Comparison of ENCODE assay signal across 28 cellular contexts in the genomic region with DNA sequence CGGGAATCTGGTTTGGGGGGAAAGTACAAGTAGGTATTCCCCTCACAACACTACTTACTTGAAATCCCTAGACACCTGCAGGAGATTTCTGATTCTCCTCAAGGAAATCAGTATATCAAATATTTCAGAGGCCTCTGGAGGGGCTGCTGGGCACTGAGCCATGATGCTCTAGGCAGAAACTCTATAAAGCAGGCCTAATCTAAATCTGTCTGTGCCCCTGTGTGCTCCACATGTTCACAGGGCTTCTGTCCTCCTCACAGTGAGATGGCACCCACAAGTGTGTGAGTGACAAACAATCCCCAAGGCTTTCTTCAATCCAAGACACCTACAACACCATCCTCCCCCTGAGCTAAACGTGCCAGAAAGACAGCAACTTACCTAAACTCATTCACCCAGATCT. TPM values are rescaled to one million over a fixed set of nuclear protein-coding genes. Genes with fewer than 3 reads are reported as not detected.
"Had no signal": no experiment of that assay in that cellular context is flagged by ENCODE, and none has a peak within 500 bp of the region (broad histone marks: within the 10 kb centered on the region; RNA-seq: fewer than 3 reads in every experiment).

No MANE protein-coding gene starts in this region.

- H3K36me3 Mint-ChIP-seq: immature natural killer cell; natural killer cell treated with Interleukin-12 subunit alpha and Interleukin-12 subunit beta and Interleukin-15 and Interleukin-18, amount 100 ng/mL, for 72 hours had no signal

- H3K27ac ChIP-seq: left ventricle myocardium inferior, pancreas, prostate gland, sigmoid colon, spleen, thyroid gland, transverse colon, upper lobe of left lung, vagina had no signal

- H3K4me1 ChIP-seq: pancreas, prostate gland, sigmoid colon, spleen, thyroid gland, transverse colon, upper lobe of left lung, vagina had no signal

- H3K27ac Mint-ChIP-seq: immature natural killer cell; natural killer cell treated with Interleukin-12 subunit alpha and Interleukin-12 subunit beta and Interleukin-15 and Interleukin-18, amount 100 ng/mL, for 72 hours; stimulated activated naive CD8-positive, alpha-beta T cell treated with anti-CD3 and anti-CD28 coated beads, Interleukin-15, Interleukin-2, amounts not matched to agents 100 ng/mL and 50 ng/mL, for 24 hours had no signal

- ATAC-seq: mucosa of descending colon; naive thymus-derived CD4-positive, alpha-beta T cell; natural killer cell treated with Interleukin-12 subunit alpha and Interleukin-12 subunit beta and Interleukin-15 and Interleukin-18, amount 100 ng/mL, for 72 hours; pancreas; right cardiac atrium; stimulated activated effector memory CD8-positive, alpha-beta T cell treated with anti-CD3 and anti-CD28 coated beads, Interleukin-12 subunit alpha, Interleukin-12 subunit beta, amount 100 ng/mL, for 72 hours had no signal

- H3K4me3 ChIP-seq: left ventricle myocardium inferior, lung, mucosa of descending colon, pancreas, prostate gland, sigmoid colon, spleen, thyroid gland, transverse colon, upper lobe of left lung, vagina had no signal

- DNase-seq: hypothalamus; immature natural killer cell; left ventricle myocardium inferior; mesendoderm; midbrain; mucosa of descending colon; naive thymus-derived CD4-positive, alpha-beta T cell; nucleus accumbens; pancreas; posterior cingulate gyrus; retina; right cardiac atrium; sigmoid colon; small intestine; spleen; stimulated activated CD4-positive, alpha-beta T cell treated with anti-CD3 and anti-CD28 coated beads, Interleukin-4, amount 100 ng/mL, for 24 hours; stimulated activated naive CD4-positive, alpha-beta T cell; substantia nigra; thyroid gland; transverse colon; upper lobe of left lung had no signal

- H3K4me3 Mint-ChIP-seq: immature natural killer cell; naive thymus-derived CD4-positive, alpha-beta T cell; natural killer cell treated with Interleukin-12 subunit alpha and Interleukin-12 subunit beta and Interleukin-15 and Interleukin-18, amount 100 ng/mL, for 72 hours; stimulated activated effector memory CD8-positive, alpha-beta T cell treated with anti-CD3 and anti-CD28 coated beads, Interleukin-12 subunit alpha, Interleukin-12 subunit beta, amount 100 ng/mL, for 72 hours; stimulated activated naive CD8-positive, alpha-beta T cell treated with anti-CD3 and anti-CD28 coated beads, Interleukin-15, Interleukin-2, amounts not matched to agents 100 ng/mL and 50 ng/mL, for 24 hours had no signal

- H3K27me3 ChIP-seq: pancreas, sigmoid colon, spleen, thyroid gland, transverse colon, upper lobe of left lung, vagina had no signal

- H3K9me3 ChIP-seq: left ventricle myocardium inferior, mucosa of descending colon, pancreas, prostate gland, sigmoid colon, spleen, thyroid gland, transverse colon, upper lobe of left lung, vagina had no signal

- FAIRE-seq: islet of Langerhans, pancreas, small intestine had no signal

- H3K9me3 Mint-ChIP-seq: immature natural killer cell; naive thymus-derived CD4-positive, alpha-beta T cell; natural killer cell treated with Interleukin-12 subunit alpha and Interleukin-12 subunit beta and Interleukin-15 and Interleukin-18, amount 100 ng/mL, for 72 hours; stimulated activated effector memory CD8-positive, alpha-beta T cell treated with anti-CD3 and anti-CD28 coated beads, Interleukin-12 subunit alpha, Interleukin-12 subunit beta, amount 100 ng/mL, for 72 hours; stimulated activated naive CD8-positive, alpha-beta T cell treated with anti-CD3 and anti-CD28 coated beads, Interleukin-15, Interleukin-2, amounts not matched to agents 100 ng/mL and 50 ng/mL, for 24 hours had no signal

- H3K27me3 Mint-ChIP-seq: naive thymus-derived CD4-positive, alpha-beta T cell; natural killer cell treated with Interleukin-12 subunit alpha and Interleukin-12 subunit beta and Interleukin-15 and Interleukin-18, amount 100 ng/mL, for 72 hours; stimulated activated naive CD8-positive, alpha-beta T cell treated with anti-CD3 and anti-CD28 coated beads, Interleukin-15, Interleukin-2, amounts not matched to agents 100 ng/mL and 50 ng/mL, for 24 hours had no signal

- H3K4me1 Mint-ChIP-seq: immature natural killer cell; naive thymus-derived CD4-positive, alpha-beta T cell; stimulated activated effector memory CD8-positive, alpha-beta T cell treated with anti-CD3 and anti-CD28 coated beads, Interleukin-12 subunit alpha, Interleukin-12 subunit beta, amount 100 ng/mL, for 72 hours had no signal

RNA-seq across cellular contexts. Expression of a gene that starts 39.0 kb away (rescaled TPM):
- total RNA-seq: natural killer cell treated with Interleukin-12 subunit alpha and Interleukin-12 subunit beta and Interleukin-15 and Interleukin-18, amount 100 ng/mL, for 72 hours had no signal
